8 cellular contexts compared by ENCODE assay signal in the genomic region with DNA sequence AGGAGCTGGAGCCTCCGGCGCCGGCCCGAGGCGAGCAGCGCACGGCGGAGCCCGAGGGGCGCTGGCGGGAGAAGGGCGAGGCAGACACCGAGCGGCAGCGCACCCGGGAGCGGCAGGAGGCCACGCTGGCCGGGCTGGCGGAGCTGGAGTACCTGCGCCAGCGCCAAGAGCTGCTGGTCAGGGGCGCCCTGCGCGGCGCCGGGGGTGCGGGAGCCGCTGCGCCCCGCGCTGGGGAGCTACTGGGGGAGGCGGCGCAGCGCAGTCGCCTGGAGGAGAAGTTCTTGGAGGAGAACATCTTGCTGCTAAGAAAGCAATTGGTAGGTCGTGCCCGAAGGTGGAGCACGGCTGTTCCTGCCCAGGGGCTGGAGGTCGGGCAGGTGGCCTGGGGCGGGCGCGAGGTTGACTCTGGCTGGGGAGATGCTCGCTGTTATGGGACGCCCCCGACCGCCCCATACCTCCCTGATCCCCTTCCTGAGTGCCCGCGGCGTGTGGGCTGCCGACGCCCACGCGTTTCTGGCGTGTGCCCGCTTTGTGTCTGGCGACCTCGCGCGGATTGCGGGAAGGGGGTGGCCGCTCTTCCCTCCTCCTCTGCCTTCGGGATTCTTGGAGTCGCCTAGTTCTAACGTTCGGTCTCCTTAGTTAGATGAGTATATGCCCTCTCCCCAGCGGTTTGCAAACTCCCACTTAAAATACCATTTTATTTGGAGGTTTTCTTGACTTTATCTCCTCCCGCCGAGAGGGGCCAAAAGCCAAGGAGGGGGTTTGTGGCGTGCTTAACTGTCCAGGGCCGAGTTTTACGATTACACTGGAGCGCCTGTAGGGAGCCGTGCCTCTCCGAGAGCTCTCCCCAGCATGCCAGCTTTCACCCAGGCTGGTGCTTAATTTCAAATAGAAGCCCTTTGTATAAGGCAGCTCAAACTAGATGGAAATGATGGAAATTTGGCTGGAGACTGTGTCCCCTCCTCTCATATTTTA. TPM values are rescaled to one million over a fixed set of nuclear protein-coding genes. Genes with fewer than 3 reads are reported as not detected.
A peak's percentile ranks its signal among the peaks of the same experiment; 100 is the strongest.
DNase-seq lines count a peak whose midpoint lies in the region; ATAC-seq, FAIRE-seq and TF ChIP-seq lines count a peak whose summit lies in the region.

No MANE protein-coding gene starts in this region.

- H3K9me3 ChIP-seq in RWPE2 (ENCODE audit: severe bottlenecking) = no peaks in the 10 kb centered on the region

- H3K27ac ChIP-seq in ACC112 (ENCODE audit: low read depth, low read length) (peak overlapping the region; percentile 35; the same call in 1 of the 2 replicates), RWPE2 (ENCODE audit: poor library complexity, severe bottlenecking) (peak overlapping the region; percentile 24)

- peak overlapping the region; percentile 71 for H2AFZ ChIP-seq in ACC112 (ENCODE audit: low read length, unreplicated experiment)

- DNase-seq in GM13976 (ENCODE audit: low spot score) (peak; percentile 47), RWPE2 (ENCODE audit: low spot score) (no peak), bronchial epithelial cell (ENCODE audit: low read depth) (no peak), kidney glomerular epithelial cell (lab: John Stamatoyannopoulos, UW) (peak; percentile 34), activated gamma-delta T cell treated with Interleukin-2 at 50 U/mL for 16 hours (no peak)
- peak; percentile 7 to 16 for DNase-seq in stimulated activated CD4-positive, alpha-beta T cell treated with anti-CD3 and anti-CD28 coated beads, Interleukin-15, amount 100 ng/mL, for 48 hours (ENCODE audit: low read depth in 2 of 2)

- H3K27me3 ChIP-seq in ACC112 (ENCODE audit: insufficient read depth, low read length) (peaks cover 4% of the 10 kb centered on the region; the same call in 1 of the 2 replicates), RWPE2 (ENCODE audit: insufficient read depth, poor library complexity, severe bottlenecking) (peaks cover 12% of the 10 kb centered on the region), bronchial epithelial cell (ENCODE audit: control insufficient read depth, insufficient read depth, low read length) (peaks cover 19% of the 10 kb centered on the region)

- peak; percentile 31 for ATAC-seq in HG02852 (IDR thresholded peaks at IDR 0.05; ENCODE audit: unreplicated experiment)
- peak; percentile 59 for ATAC-seq in RWPE2 (ENCODE audit: low read depth)

- H3K4me1 ChIP-seq in ACC112 (ENCODE audit: control insufficient read depth, insufficient read depth, low read length, unreplicated experiment) (peaks cover 20% of the 10 kb centered on the region), RWPE2 (ENCODE audit: insufficient read depth, poor library complexity, severe bottlenecking) (no peaks in the 10 kb centered on the region)

- H3K4me3 ChIP-seq in ACC112 (ENCODE audit: low read depth, low read length) = peak overlapping the region; percentile 81
- peak overlapping the region; percentile 58 for H3K4me3 ChIP-seq in RWPE2 (ENCODE audit: severe bottlenecking)
- H3K4me3 ChIP-seq in bronchial epithelial cell (ENCODE audit: low read depth, low read length) = peak overlapping the region; percentile 41

- H3K79me2 ChIP-seq in ACC112 (ENCODE audit: control insufficient read depth, insufficient read depth, low read length, unreplicated experiment) = no peaks in the 10 kb centered on the region

- FAIRE-seq in bronchial epithelial cell (lab: Jason Lieb, UNC) = no peak

- in situ Hi-C loops in GM13976 (cut with MboI; ENCODE audit: low sequenced_read_pairs, unreplicated experiment) = no loop called here

- H3K36me3 ChIP-seq in ACC112 (ENCODE audit: insufficient read depth, low read length) = no peaks in the 10 kb centered on the region
- no peaks in the 10 kb centered on the region for H3K36me3 ChIP-seq in RWPE2 (ENCODE audit: low read depth)
- H3K36me3 ChIP-seq in bronchial epithelial cell (ENCODE audit: control insufficient read depth, insufficient read depth, low read length) = no peaks in the 10 kb centered on the region

- no peak for TF ChIP-seq CTCF in GM13976 (IDR thresholded peaks at IDR 0.05; ENCODE audit: borderline replicate concordance, control extremely low read depth, extremely low read depth, insufficient read depth, missing control alignments)
- no peak for TF ChIP-seq CTCF in RWPE2 (IDR thresholded peaks at IDR 0.05; ENCODE audit: poor library complexity, severe bottlenecking)
- TF ChIP-seq CTCF in bronchial epithelial cell (IDR thresholded peaks at IDR 0.05; ENCODE audit: insufficient read depth, low read length, severe bottlenecking) = no peak

RNA-seq across cellular contexts. Expression of gene DACT1, which starts 0.8 kb away (rescaled TPM):
- 1.1 and 1.4 TPM in 2 replicates for total RNA-seq in bronchial epithelial cell

Comparison
In these comparisons a context has a peak if more than half of its experiments do, and no peak if none do; other contexts are left out.
1. DNase-seq: peak in GM13976 (single experiment), kidney glomerular epithelial cell (single experiment) and stimulated activated CD4-positive, alpha-beta T cell treated with anti-CD3 and anti-CD28 coated beads, Interleukin-15, amount 100 ng/mL, for 48 hours (2 of 2); none in RWPE2 (single experiment), bronchial epithelial cell (single experiment) and activated gamma-delta T cell treated with Interleukin-2 at 50 U/mL for 16 hours (single experiment).
2. Peak in every context shown above with its lines, with median percentiles within 50 percentile points of each other: H3K4me3 ChIP-seq.